Comparison of ENCODE assay signal across 34 cellular contexts in the genomic region with DNA sequence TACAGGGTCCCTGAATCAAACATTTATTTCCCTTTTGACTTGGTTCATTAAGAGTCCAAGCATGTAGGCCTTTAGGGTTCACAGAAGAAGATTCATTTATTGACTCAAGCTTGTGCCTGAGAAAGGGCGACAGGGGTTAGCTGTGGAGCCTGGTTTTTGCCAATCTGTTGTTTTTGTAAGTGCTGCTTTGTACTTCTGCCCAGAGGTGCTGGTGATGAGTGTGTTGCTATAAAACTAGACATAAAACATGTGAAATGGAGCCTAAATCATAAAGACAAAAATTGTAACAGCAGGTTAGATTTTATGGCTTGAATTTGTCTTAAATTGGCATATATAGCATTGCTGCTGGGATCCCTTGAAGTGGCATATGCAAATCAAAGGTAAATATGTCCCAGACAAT.
"Had no signal": no experiment of that assay in that cellular context is flagged by ENCODE, and none has a peak within 500 bp of the region (broad histone marks: within the 10 kb centered on the region; RNA-seq: fewer than 3 reads in every experiment).

No MANE protein-coding gene starts in this region.

- H3K27me3 Mint-ChIP-seq: activated naive CD4-positive, alpha-beta T cell treated with anti-CD3 and anti-CD28 coated beads, Interleukin-2, amount 10 ng/mL, durations not matched to agents 7 days and 5 days; activated naive CD4-positive, alpha-beta T cell treated with anti-CD3 and anti-CD28 coated beads, Interleukin-2, amount 50 U/mL, for 24 hours; activated T-cell treated with anti-CD3 and anti-CD28 coated beads, Interleukin-2, amount 50 U/mL, for 24 hours; activated T-helper 17 cell treated with anti-CD3 and anti-CD28 coated beads, Interleukin-2, amount 50 U/mL, for 72 hours; brain; central memory CD8-positive, alpha-beta T cell had no signal

- H3K4me1 Mint-ChIP-seq: activated naive CD4-positive, alpha-beta T cell treated with anti-CD3 and anti-CD28 coated beads, Interleukin-2, amount 10 ng/mL, durations not matched to agents 7 days and 5 days; activated naive CD4-positive, alpha-beta T cell treated with anti-CD3 and anti-CD28 coated beads, Interleukin-2, amount 50 U/mL, for 24 hours; activated naive CD8-positive, alpha-beta T cell treated with anti-CD3 and anti-CD28 coated beads for 36 hours; activated naive CD8-positive, alpha-beta T cell treated with anti-CD3 and anti-CD28 coated beads, Interleukin-2, amount 10 ng/mL, durations not matched to agents 7 days and 5 days; activated naive CD8-positive, alpha-beta T cell treated with anti-CD3 and anti-CD28 coated beads, Interleukin-2, amount 50 U/mL, for 24 hours; activated T-helper 17 cell treated with anti-CD3 and anti-CD28 coated beads, Interleukin-2, amount 50 U/mL, for 72 hours; central memory CD8-positive, alpha-beta T cell had no signal

- H3K36me3 Mint-ChIP-seq: activated naive CD4-positive, alpha-beta T cell treated with anti-CD3 and anti-CD28 coated beads, Interleukin-2, amount 10 ng/mL, durations not matched to agents 7 days and 5 days; activated naive CD4-positive, alpha-beta T cell treated with anti-CD3 and anti-CD28 coated beads, Interleukin-2, amount 50 U/mL, for 24 hours; activated naive CD4-positive, alpha-beta T cell treated with anti-CD3 and anti-CD28 coated beads, Interleukin-2, amount 50 U/mL, for 72 hours; activated naive CD8-positive, alpha-beta T cell; activated naive CD8-positive, alpha-beta T cell treated with anti-CD3 and anti-CD28 coated beads for 36 hours; activated naive CD8-positive, alpha-beta T cell treated with anti-CD3 and anti-CD28 coated beads, Interleukin-2, amount 10 ng/mL, durations not matched to agents 7 days and 5 days; brain had no signal

- ATAC-seq: activated naive CD4-positive, alpha-beta T cell treated with anti-CD3 and anti-CD28 coated beads, Interleukin-2, amount 50 U/mL, for 72 hours; activated naive CD8-positive, alpha-beta T cell treated with anti-CD3 and anti-CD28 coated beads, Interleukin-2, amount 50 U/mL, for 24 hours; activated T-cell treated with anti-CD3 and anti-CD28 coated beads, Interleukin-2, amount 50 U/mL, for 4 hours; activated T-cell treated with anti-CD3 and anti-CD28 coated beads, Interleukin-2, amount 50 U/mL, for 72 hours; activated T-helper 17 cell treated with anti-CD3 and anti-CD28 coated beads, Interleukin-2, amount 50 U/mL, for 72 hours; body of pancreas had no signal

- H3K4me3 Mint-ChIP-seq: activated naive CD4-positive, alpha-beta T cell treated with anti-CD3 and anti-CD28 coated beads for 36 hours; activated naive CD4-positive, alpha-beta T cell treated with anti-CD3 and anti-CD28 coated beads, Interleukin-2, amount 10 ng/mL, durations not matched to agents 7 days and 5 days; activated naive CD4-positive, alpha-beta T cell treated with anti-CD3 and anti-CD28 coated beads, Interleukin-2, amount 50 U/mL, for 24 hours; activated naive CD8-positive, alpha-beta T cell; activated naive CD8-positive, alpha-beta T cell treated with anti-CD3 and anti-CD28 coated beads for 36 hours; activated naive CD8-positive, alpha-beta T cell treated with anti-CD3 and anti-CD28 coated beads, Interleukin-2, amount 10 ng/mL, durations not matched to agents 7 days and 5 days; activated naive CD8-positive, alpha-beta T cell treated with anti-CD3 and anti-CD28 coated beads, Interleukin-2, amount 50 U/mL, for 24 hours; activated T-cell treated with anti-CD3 and anti-CD28 coated beads, Interleukin-2, amount 50 U/mL, for 24 hours; activated T-cell treated with anti-CD3 and anti-CD28 coated beads, Interleukin-2, amount 50 U/mL, for 4 hours; activated T-cell treated with anti-CD3 and anti-CD28 coated beads, Interleukin-2, amount 50 U/mL, for 72 hours; activated T-helper 1 cell treated with anti-CD3 and anti-CD28 coated beads, Interleukin-12 subunit alpha, Interleukin-12 subunit beta, Interleukin-2, Interleukin-4 antibody, amounts not matched to agents 30 ng/mL and 10 ng/mL and 1 ng/mL, durations not matched to agents 14 hours and 24 hours and 36 hours; activated T-helper 17 cell treated with anti-CD3 and anti-CD28 coated beads, Interleukin-2, amount 50 U/mL, for 72 hours; brain; central memory CD8-positive, alpha-beta T cell had no signal

- H3K9me3 Mint-ChIP-seq: activated naive CD4-positive, alpha-beta T cell treated with anti-CD3 and anti-CD28 coated beads for 36 hours; activated naive CD4-positive, alpha-beta T cell treated with anti-CD3 and anti-CD28 coated beads, Interleukin-2, amount 10 ng/mL, durations not matched to agents 7 days and 5 days; activated naive CD4-positive, alpha-beta T cell treated with anti-CD3 and anti-CD28 coated beads, Interleukin-2, amount 50 U/mL, for 24 hours; activated naive CD8-positive, alpha-beta T cell treated with anti-CD3 and anti-CD28 coated beads for 36 hours; activated naive CD8-positive, alpha-beta T cell treated with anti-CD3 and anti-CD28 coated beads, Interleukin-2, amount 10 ng/mL, durations not matched to agents 7 days and 5 days; activated T-cell treated with anti-CD3 and anti-CD28 coated beads, Interleukin-2, amount 50 U/mL, for 24 hours; activated T-cell treated with anti-CD3 and anti-CD28 coated beads, Interleukin-2, amount 50 U/mL, for 4 hours; activated T-helper 1 cell treated with anti-CD3 and anti-CD28 coated beads, Interleukin-12 subunit alpha, Interleukin-12 subunit beta, Interleukin-2, Interleukin-4 antibody, amounts not matched to agents 30 ng/mL and 10 ng/mL and 1 ng/mL, durations not matched to agents 14 hours and 24 hours and 36 hours; activated T-helper 2 cell treated with anti-CD3 and anti-CD28 coated beads, Interferon-gamma antibody, Interleukin-2, Interleukin-4, amounts not matched to agents 10 μg/mL and 5 μg/mL and 100 μg/mL, durations not matched to agents 14 hours and 24 hours and 36 hours; brain had no signal

- DNase-seq: activated effector memory CD4-positive, alpha-beta T cell treated with anti-CD3 and anti-CD28 coated beads, Interleukin-2, amount 50 U/mL, for 16 hours; activated effector memory CD4-positive, alpha-beta T cell treated with Interleukin-2 at 50 U/mL for 16 hours; activated gamma-delta T cell; activated gamma-delta T cell treated with Interleukin-2 at 50 U/mL for 16 hours; activated naive CD4-positive, alpha-beta T cell; activated naive CD4-positive, alpha-beta T cell treated with anti-CD3 and anti-CD28 coated beads for 36 hours; activated naive CD4-positive, alpha-beta T cell treated with anti-CD3 and anti-CD28 coated beads, Interleukin-2, amount 10 ng/mL, durations not matched to agents 7 days and 5 days; activated naive CD4-positive, alpha-beta T cell treated with anti-CD3 and anti-CD28 coated beads, Interleukin-2, amount 50 U/mL, for 16 hours; activated naive CD4-positive, alpha-beta T cell treated with Interleukin-2 at 50 U/mL for 16 hours; activated naive CD8-positive, alpha-beta T cell treated with anti-CD3 and anti-CD28 coated beads for 36 hours; activated naive CD8-positive, alpha-beta T cell treated with anti-CD3 and anti-CD28 coated beads, Interleukin-2, amount 10 ng/mL, durations not matched to agents 7 days and 5 days; activated naive CD8-positive, alpha-beta T cell treated with anti-CD3 and anti-CD28 coated beads, Interleukin-2, amount 50 U/mL, for 24 hours; activated T-cell treated with anti-CD3 and anti-CD28 coated beads, Interleukin-2, amount 50 U/mL, for 24 hours; activated T-cell treated with anti-CD3 and anti-CD28 coated beads, Interleukin-2, amount 50 U/mL, for 4 hours; activated T-cell treated with anti-CD3 and anti-CD28 coated beads, Interleukin-2, amount 50 U/mL, for 48 hours; activated T-cell treated with anti-CD3 and anti-CD28 coated beads, Interleukin-2, amount 50 U/mL, for 72 hours; adrenal gland; amniotic stem cell; amygdala; anterior cingulate cortex; aorta; body of pancreas; brain microvascular endothelial cell; caudate nucleus; central memory CD4-positive, alpha-beta T cell; cerebellar nuclear complex had no signal

- H3K27ac Mint-ChIP-seq: activated naive CD4-positive, alpha-beta T cell treated with anti-CD3 and anti-CD28 coated beads for 36 hours; activated naive CD4-positive, alpha-beta T cell treated with anti-CD3 and anti-CD28 coated beads, Interleukin-2, amount 10 ng/mL, durations not matched to agents 7 days and 5 days; activated naive CD4-positive, alpha-beta T cell treated with anti-CD3 and anti-CD28 coated beads, Interleukin-2, amount 50 U/mL, for 24 hours; activated naive CD4-positive, alpha-beta T cell treated with anti-CD3 and anti-CD28 coated beads, Interleukin-2, amount 50 U/mL, for 72 hours; activated naive CD8-positive, alpha-beta T cell; activated naive CD8-positive, alpha-beta T cell treated with anti-CD3 and anti-CD28 coated beads for 36 hours; activated naive CD8-positive, alpha-beta T cell treated with anti-CD3 and anti-CD28 coated beads, Interleukin-2, amount 10 ng/mL, durations not matched to agents 7 days and 5 days; activated naive CD8-positive, alpha-beta T cell treated with anti-CD3 and anti-CD28 coated beads, Interleukin-2, amount 50 U/mL, for 24 hours; activated T-cell treated with anti-CD3 and anti-CD28 coated beads, Interleukin-2, amount 50 U/mL, for 24 hours; activated T-cell treated with anti-CD3 and anti-CD28 coated beads, Interleukin-2, amount 50 U/mL, for 72 hours; activated T-helper 1 cell treated with anti-CD3 and anti-CD28 coated beads, Interleukin-12 subunit alpha, Interleukin-12 subunit beta, Interleukin-2, Interleukin-4 antibody, amounts not matched to agents 30 ng/mL and 10 ng/mL and 1 ng/mL, durations not matched to agents 14 hours and 24 hours and 36 hours; activated T-helper 17 cell treated with anti-CD3 and anti-CD28 coated beads, Interleukin-2, amount 50 U/mL, for 72 hours; activated T-helper 2 cell treated with anti-CD3 and anti-CD28 coated beads, Interferon-gamma antibody, Interleukin-2, Interleukin-4, amounts not matched to agents 10 μg/mL and 5 μg/mL and 100 μg/mL, durations not matched to agents 14 hours and 24 hours and 36 hours had no signal
